17 cellular contexts compared by ENCODE assay signal in the genomic region with DNA sequence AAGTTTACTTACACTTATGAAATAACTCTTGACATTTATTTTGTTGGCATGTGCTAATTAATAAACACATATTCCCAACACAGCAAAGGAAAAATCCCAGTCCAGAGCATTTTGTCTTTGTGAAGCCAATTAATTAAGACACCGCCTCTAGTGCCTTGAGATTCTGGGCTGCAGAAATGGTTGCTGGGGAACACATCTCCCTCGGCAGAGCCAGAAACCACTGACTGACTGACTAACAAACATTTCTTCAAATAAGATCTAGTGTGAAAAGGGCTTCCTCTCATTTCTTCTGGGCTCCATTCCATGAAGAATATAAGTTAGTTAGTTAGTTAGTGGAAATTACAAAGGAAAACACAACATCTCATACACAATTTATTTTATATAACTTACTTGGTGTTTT. TPM values are rescaled to one million over a fixed set of nuclear protein-coding genes. Genes with fewer than 3 reads are reported as not detected.
A peak's percentile ranks its signal among the peaks of the same experiment; 100 is the strongest.
DNase-seq lines count a peak whose midpoint lies in the region; ATAC-seq and TF ChIP-seq lines count a peak whose summit lies in the region.
"Had no signal": no experiment of that assay in that cellular context is flagged by ENCODE, and none has a peak within 500 bp of the region (broad histone marks: within the 10 kb centered on the region; RNA-seq: fewer than 3 reads in every experiment).

No MANE protein-coding gene starts in this region.

- 0 out of 2 replicates have a peak, but pooled peaks cover 6% of the 10 kb centered on the region for H3K4me1 ChIP-seq in PC-3 (ENCODE audit: insufficient read depth, low read length)
- H3K4me1 ChIP-seq: BLaER1 treated with 17β-estradiol and CSF1 and Interleukin-3, amounts not matched to agents 10 nM and 100 nM had no signal

- H3K79me2 ChIP-seq in PC-3 (ENCODE audit: low read length), result no peaks in the 10 kb centered on the region

- H3K9me3 ChIP-seq in MG63, result no peaks in the 10 kb centered on the region
- H3K9me3 ChIP-seq in PC-3 (ENCODE audit: low read length), result no peaks in the 10 kb centered on the region
- H3K9me3 ChIP-seq: BLaER1 treated with 17β-estradiol and CSF1 and Interleukin-3, amounts not matched to agents 10 nM and 100 nM had no signal

- POLR2A ChIA-PET in PC-3 (lab: Charles Lee; ENCODE audit: unreplicated experiment), result no interaction called here

- H3K36me3 ChIP-seq in MG63 (no peaks in the 10 kb centered on the region), PC-3 (ENCODE audit: low read depth, low read length) (no peaks in the 10 kb centered on the region)

- BruUV-seq in PC-3 (replicated peaks; lab: Mats Ljungman, UMichigan), result no TSS peak

- no peak for TF ChIP-seq CTCF in fibroblast of mammary gland (conservative IDR thresholded peaks at IDR 0.05; ENCODE audit: control insufficient read depth, insufficient read depth, low read depth, low read length)
- no peak for TF ChIP-seq CTCF in PC-3 (conservative IDR thresholded peaks at IDR 0.05; ENCODE audit: low read depth, low read length)
- TF ChIP-seq CTCF in GM20000 (IDR thresholded peaks at IDR 0.05; ENCODE audit: extremely low read depth, missing control alignments), result no peak

- H3K27me3 ChIP-seq in MG63 (no peaks in the 10 kb centered on the region), PC-3 (ENCODE audit: low read length) (no peaks in the 10 kb centered on the region)
- H3K27me3 ChIP-seq: BLaER1 treated with 17β-estradiol and CSF1 and Interleukin-3, amounts not matched to agents 10 nM and 100 nM had no signal

- H2AFZ ChIP-seq in PC-3 (ENCODE audit: low read length), result no peak overlapping the region

- intact Hi-C loops in PC-3 (cut with micrococcal nuclease), result no loop called here

- H3K4me2 ChIP-seq in PC-3 (ENCODE audit: low read length), result no peak overlapping the region
- H3K4me2 ChIP-seq: BLaER1 treated with 17β-estradiol and CSF1 and Interleukin-3, amounts not matched to agents 10 nM and 100 nM had no signal

- CTCF ChIA-PET in PC-3 (lab: Charles Lee), result no interaction called here

- H4K20me1 ChIP-seq in PC-3 (ENCODE audit: low read length), result no peaks in the 10 kb centered on the region

- no peak overlapping the region for H3K27ac ChIP-seq in PC-3 (ENCODE audit: low read length)
- H3K27ac ChIP-seq: BLaER1 treated with 17β-estradiol and CSF1 and Interleukin-3, amounts not matched to agents 10 nM and 100 nM had no signal

- H3K4me3 ChIP-seq in MG63 (no peak overlapping the region), fibroblast of mammary gland (ENCODE audit: control insufficient read depth, low read depth, low read length) (no peak overlapping the region), PC-3 (ENCODE audit: low read length) (no peak overlapping the region)
- H3K4me3 ChIP-seq: BLaER1 treated with 17β-estradiol and CSF1 and Interleukin-3, amounts not matched to agents 10 nM and 100 nM had no signal

- no peaks in the 10 kb centered on the region for H3F3A ChIP-seq in PC-3 (ENCODE audit: low read length, unreplicated experiment)

- ATAC-seq in GM19035 (IDR thresholded peaks at IDR 0.05; ENCODE audit: unreplicated experiment) (no peak), PC-3 (no peak)

- no peak overlapping the region for H3K9ac ChIP-seq in PC-3 (ENCODE audit: low read length)
- H3K9ac ChIP-seq: BLaER1 treated with 17β-estradiol and CSF1 and Interleukin-3, amounts not matched to agents 10 nM and 100 nM had no signal

- H3K9me2 ChIP-seq in PC-3 (replicated peaks; ENCODE audit: low read length), result no peaks in the 10 kb centered on the region

- peak; percentile 31 for DNase-seq in ELR (ENCODE audit: low read depth)
- peak; percentile 28 for DNase-seq in MG63
- DNase-seq in fibroblast of mammary gland (ENCODE audit: low read depth), result peak; percentile 28
- DNase-seq in pons (ENCODE audit: low spot score), result peak; percentile 39
- no peak for DNase-seq in PC-3
- no peak for DNase-seq in GM20000 (ENCODE audit: low spot score)
- DNase-seq: 8988T; AML-193; CD4-positive, CD25-positive, alpha-beta regulatory T cell; DMS153; DMS79 treated with DMSO at 0.1 percent for 48 hours; EL; GF-D8; GOT3; H9 had no signal

RNA-seq across cellular contexts. Expression of gene NAP1L5, which starts 28.4 kb away (rescaled TPM):
- 0.26 and 10.2 TPM in 2 replicates for total RNA-seq in MG63 (2014; rRNA removed; shearing (Covaris generic); ENCODE audit: low replicate concordance)
- not detected in 2 replicates for total RNA-seq in PC-3 (2014; rRNA removed)

Comparison
In these comparisons a context has a peak if more than half of its experiments do, and no peak if none do; other contexts are left out.
1. DNase-seq: peak in ELR (single experiment), MG63 (single experiment), fibroblast of mammary gland (single experiment) and pons (single experiment); none in PC-3 (single experiment) and GM20000 (single experiment).